In genomic region chr11:119012629-119013170, GRCh38 we compare ENCODE assay signal across 20 cellular contexts. TPM values are rescaled to one million over a fixed set of nuclear protein-coding genes. Genes with fewer than 3 reads are reported as not detected.
DNase-seq lines count a peak whose midpoint lies in the region; ATAC-seq, FAIRE-seq and TF ChIP-seq lines count a peak whose summit lies in the region.
"Had no signal": no experiment of that assay in that cellular context is flagged by ENCODE, and none has a peak within 500 bp of the region (broad histone marks: within the 10 kb centered on the region; RNA-seq: fewer than 3 reads in every experiment).

No MANE protein-coding gene starts in this region.

- BruUV-seq in MCF 10A (replicated peaks; lab: Mats Ljungman, UMichigan), result no TSS peak

- no peak for ATAC-seq in activated CD8-positive, alpha-beta memory T cell treated with anti-CD3 and anti-CD28 coated beads, Interleukin-2, amount 10 ng/mL, durations not matched to agents 7 days and 5 days
- no peak for ATAC-seq in activated CD8-positive, alpha-beta T cell treated with anti-CD3 and anti-CD28 coated beads for 36 hours
- ATAC-seq: body of pancreas had no signal

- H3K4me3 ChIP-seq in osteoblast (ENCODE audit: insufficient read depth, low read length) (no peak overlapping the region), transverse colon (no peak overlapping the region)
- H3K4me3 ChIP-seq: body of pancreas, coronary artery, Peyer's patch, stomach had no signal

- no peak overlapping the region for H3K4me3 Mint-ChIP-seq in activated CD8-positive, alpha-beta memory T cell treated with anti-CD3 and anti-CD28 coated beads, Interleukin-2, amount 10 ng/mL, durations not matched to agents 7 days and 5 days
- H3K4me3 Mint-ChIP-seq in activated CD8-positive, alpha-beta T cell treated with anti-CD3 and anti-CD28 coated beads for 36 hours, result no peak overlapping the region
- no peak overlapping the region for H3K4me3 Mint-ChIP-seq in MCF 10A (ENCODE audit: unreplicated experiment)

- H3K36me3 ChIP-seq in osteoblast (ENCODE audit: insufficient read depth, low read length) (peaks cover 50% of the 10 kb centered on the region), transverse colon (peaks cover 0 to 57% (median 16%) of the 10 kb centered on the region in 4 donors)

- no peak for TF ChIP-seq CTCF in activated CD8-positive, alpha-beta T cell treated with anti-CD3 and anti-CD28 coated beads for 36 hours (IDR thresholded peaks at IDR 0.05)
- TF ChIP-seq CTCF in osteoblast (IDR thresholded peaks at IDR 0.05; ENCODE audit: extremely low read depth, low read depth, low read length), result no peak
- TF ChIP-seq CTCF in MCF 10A (IDR thresholded peaks at IDR 0.05; ENCODE audit: unreplicated experiment), result no peak
- no peak for TF ChIP-seq CTCF in transverse colon (IDR thresholded peaks at IDR 0.05)

- peak overlapping the region; percentile 53 for H3K27ac Mint-ChIP-seq in activated CD8-positive, alpha-beta memory T cell treated with anti-CD3 and anti-CD28 coated beads, Interleukin-2, amount 10 ng/mL, durations not matched to agents 7 days and 5 days
- peak overlapping the region; percentile 72 for H3K27ac Mint-ChIP-seq in activated CD8-positive, alpha-beta T cell treated with anti-CD3 and anti-CD28 coated beads for 36 hours
- no peak overlapping the region for H3K27ac Mint-ChIP-seq in MCF 10A (ENCODE audit: low read depth, unreplicated experiment)

- TF ChIP-seq EP300 in transverse colon (IDR thresholded peaks at IDR 0.05; ENCODE audit: low read depth), result no peak

- no peaks in the 10 kb centered on the region for H3K27me3 ChIP-seq in osteoblast (ENCODE audit: insufficient read depth, low read length)
- H3K27me3 ChIP-seq in transverse colon, result no peaks in the 10 kb centered on the region
- H3K27me3 ChIP-seq: body of pancreas, Peyer's patch, stomach had no signal

- TF ChIP-seq POLR2A in GM12891 (IDR thresholded peaks at IDR 0.05; ENCODE audit: low read depth, low read length), result no peak; the same call in none of the 2 replicates
- TF ChIP-seq POLR2A in transverse colon (IDR thresholded peaks at IDR 0.05), result no peak
- TF ChIP-seq POLR2A in GM12892 (IDR thresholded peaks at IDR 0.05; ENCODE audit: low read depth, low read length), result no peak

- no peaks in the 10 kb centered on the region for H3K27me3 Mint-ChIP-seq in activated CD8-positive, alpha-beta memory T cell treated with anti-CD3 and anti-CD28 coated beads, Interleukin-2, amount 10 ng/mL, durations not matched to agents 7 days and 5 days
- H3K27me3 Mint-ChIP-seq in activated CD8-positive, alpha-beta T cell treated with anti-CD3 and anti-CD28 coated beads for 36 hours, result no peaks in the 10 kb centered on the region
- H3K27me3 Mint-ChIP-seq in MCF 10A (ENCODE audit: insufficient read depth, unreplicated experiment), result no peaks in the 10 kb centered on the region

- no peak for DNase-seq in activated CD8-positive, alpha-beta memory T cell treated with anti-CD3 and anti-CD28 coated beads, Interleukin-2, amount 10 ng/mL, durations not matched to agents 7 days and 5 days
- DNase-seq in activated CD8-positive, alpha-beta memory T cell treated with anti-CD3 and anti-CD28 coated beads for 24 hours, result no peak
- DNase-seq in GM12891 (ENCODE audit: insufficient read length, low spot score) (no peak), osteoblast (ENCODE audit: insufficient read length, low spot score, missing footprints) (peak; percentile 79), MCF 10A (ENCODE audit: unreplicated experiment) (no peak), transverse colon (no peak), GM12892 (ENCODE audit: insufficient read length) (no peak)
- no peak for DNase-seq in activated CD8-positive, alpha-beta T cell treated with anti-CD3 and anti-CD28 coated beads for 36 hours
- DNase-seq: body of pancreas; IMR-90; NCI-H1092; NCI-H69; Peyer's patch; stimulated activated CD4-positive, alpha-beta T cell treated with anti-CD3 and anti-CD28 coated beads, Interleukin-15, amount 100 ng/mL, for 24 hours; stomach had no signal

- H3K4me1 ChIP-seq in osteoblast (ENCODE audit: insufficient read depth, low read length) (peaks cover 13% of the 10 kb centered on the region), transverse colon (peaks cover 8 to 22% (median 19%) of the 10 kb centered on the region in 4 donors)

- CTCF ChIA-PET in activated CD8-positive, alpha-beta memory T cell treated with anti-CD3 and anti-CD28 coated beads, Interleukin-2, amount 10 ng/mL, durations not matched to agents 7 days and 5 days (lab: Charles Lee), result no interaction called here
- CTCF ChIA-PET in activated CD8-positive, alpha-beta T cell treated with anti-CD3 and anti-CD28 coated beads for 36 hours (lab: Charles Lee), result interaction anchor here (0.8 to 0.9 kb wide), 2 partner anchors 83 to 100 kb away, joined by 3 read pairs; no protein-coding TSS in a partner anchor
- CTCF ChIA-PET in MCF 10A (lab: Yijun Ruan, JAX), result interaction anchor here (0.6 to 1.7 kb wide), 3 partner anchors 9 to 354 kb away, joined by 3 to 6 read pairs (median 4); no protein-coding TSS in a partner anchor

- no peak for FAIRE-seq in GM12891 (lab: Jason Lieb, UNC)
- FAIRE-seq in GM12892 (lab: Jason Lieb, UNC), result no peak
- FAIRE-seq: endothelial cell of umbilical vein had no signal

- H3K4me2 ChIP-seq in osteoblast (ENCODE audit: insufficient read depth, low read length), result no peak overlapping the region

- WGBS in transverse colon (ENCODE audit: low coverage in 1 of 2), 2 donors, result 81 to 88% methylated on average over 3 of the region's 3 CpGs

- no peaks in the 10 kb centered on the region for H4K20me1 ChIP-seq in osteoblast (ENCODE audit: insufficient read depth, low read length)

- H3K9me3 ChIP-seq in osteoblast (ENCODE audit: low read depth, low read length) (no peaks in the 10 kb centered on the region), transverse colon (no peaks in the 10 kb centered on the region)
- H3K9me3 ChIP-seq: body of pancreas, Peyer's patch, stomach had no signal

- H3K4me1 Mint-ChIP-seq in activated CD8-positive, alpha-beta memory T cell treated with anti-CD3 and anti-CD28 coated beads, Interleukin-2, amount 10 ng/mL, durations not matched to agents 7 days and 5 days, result peaks cover 38% of the 10 kb centered on the region
- peaks cover 31% of the 10 kb centered on the region for H3K4me1 Mint-ChIP-seq in activated CD8-positive, alpha-beta T cell treated with anti-CD3 and anti-CD28 coated beads for 36 hours (ENCODE audit: low read depth)
- peaks cover 16% of the 10 kb centered on the region for H3K4me1 Mint-ChIP-seq in MCF 10A (ENCODE audit: insufficient read depth, unreplicated experiment)

- H3K36me3 Mint-ChIP-seq in activated CD8-positive, alpha-beta memory T cell treated with anti-CD3 and anti-CD28 coated beads, Interleukin-2, amount 10 ng/mL, durations not matched to agents 7 days and 5 days, result peaks cover 50% of the 10 kb centered on the region
- peaks cover 57% of the 10 kb centered on the region for H3K36me3 Mint-ChIP-seq in activated CD8-positive, alpha-beta T cell treated with anti-CD3 and anti-CD28 coated beads for 36 hours (ENCODE audit: low read depth)
- H3K36me3 Mint-ChIP-seq in MCF 10A (ENCODE audit: insufficient read depth, unreplicated experiment), result peaks cover 84% of the 10 kb centered on the region

- H3K27ac ChIP-seq in osteoblast (ENCODE audit: low read depth, low read length) (no peak overlapping the region), transverse colon (no peak overlapping the region)
- H3K27ac ChIP-seq: body of pancreas, coronary artery, Peyer's patch, stomach had no signal

- intact Hi-C loops in activated CD8-positive, alpha-beta T cell treated with anti-CD3 and anti-CD28 coated beads for 36 hours (cut with micrococcal nuclease), result no loop called here
- intact Hi-C loops in MCF 10A (cut with micrococcal nuclease), result no loop called here
- intact Hi-C loops in transverse colon (cut with DNase I; ENCODE audit: low total_unique reads), result no loop called here

- no peaks in the 10 kb centered on the region for H3K9me3 Mint-ChIP-seq in activated CD8-positive, alpha-beta memory T cell treated with anti-CD3 and anti-CD28 coated beads, Interleukin-2, amount 10 ng/mL, durations not matched to agents 7 days and 5 days (ENCODE audit: low read depth)
- H3K9me3 Mint-ChIP-seq in activated CD8-positive, alpha-beta T cell treated with anti-CD3 and anti-CD28 coated beads for 36 hours, result peaks cover 1% of the 10 kb centered on the region
- H3K9me3 Mint-ChIP-seq in MCF 10A (ENCODE audit: unreplicated experiment), result no peaks in the 10 kb centered on the region

- POLR2A ChIA-PET in activated CD8-positive, alpha-beta T cell treated with anti-CD3 and anti-CD28 coated beads for 36 hours (lab: Charles Lee), result interaction anchor here (0.8 to 8.6 kb wide), 5 partner anchors 10 to 320 kb away, joined by 3 to 106 read pairs (median 4); partner anchors contain the start of genes CENATAC and SLC37A4
- POLR2A ChIA-PET in MCF 10A (lab: Yijun Ruan, JAX), result interaction anchor here (0.7 to 15.1 kb wide), 3 partner anchors 12 to 90 kb away, joined by 3 to 286 read pairs (median 3); partner anchors contain the start of genes CENATAC and SLC37A4

- peaks cover 23% of the 10 kb centered on the region for H3K79me2 ChIP-seq in osteoblast (ENCODE audit: insufficient read depth, low read length)

- H2AFZ ChIP-seq in osteoblast (ENCODE audit: low read length), result no peak overlapping the region

- in situ Hi-C loops in transverse colon (cut with MboI; ENCODE audit: low pct_ligation_motif_present in 1 of 4, low pct_unique_long_range_greater_than_20kb in 1 of 4, low sequenced_read_pairs in 3 of 4), result no loop called here

RNA-seq across cellular contexts. Expression of gene RPS25, which starts 5.4 kb away (rescaled TPM):
- 1,000 to 10,000 TPM in 1 of 2 experiments, 100 to 1,000 TPM in 1; 945 to 1,070 TPM for total RNA-seq in activated CD8-positive, alpha-beta memory T cell treated with anti-CD3 and anti-CD28 coated beads, Interleukin-2, amount 10 ng/mL, durations not matched to agents 7 days and 5 days
- polyA plus RNA-seq in GM12891 (2012; ENCODE audit: low read depth, missing spikeins), result 4,068 TPM
- total RNA-seq in activated CD8-positive, alpha-beta T cell treated with anti-CD3 and anti-CD28 coated beads for 36 hours, result 1,000 to 10,000 TPM; 1,901 to 1,911 TPM
- 1,078 and 1,259 TPM in 2 replicates for total RNA-seq in osteoblast
- total RNA-seq in MCF 10A (2022), result 1,252 and 1,255 TPM in 2 replicates
- 1,000 to 10,000 TPM in 1 of 4 donors, 100 to 1,000 TPM in 3; 220 to 1,105 (median 540) TPM for total RNA-seq in transverse colon
- polyA plus RNA-seq in GM12892 (2012; ENCODE audit: missing spikeins), result 4,000 TPM

RNA-seq across cellular contexts. Expression of gene TRAPPC4, which starts 5.9 kb away (rescaled TPM):
- 10 to 100 TPM; 73.9 to 91.5 TPM for total RNA-seq in activated CD8-positive, alpha-beta memory T cell treated with anti-CD3 and anti-CD28 coated beads, Interleukin-2, amount 10 ng/mL, durations not matched to agents 7 days and 5 days
- polyA plus RNA-seq in GM12891 (2012; ENCODE audit: low read depth, missing spikeins), result 69.5 TPM
- total RNA-seq in activated CD8-positive, alpha-beta T cell treated with anti-CD3 and anti-CD28 coated beads for 36 hours, result 10 to 100 TPM; 69.5 to 71.4 TPM
- total RNA-seq in osteoblast (42.3 and 48.0 TPM in 2 replicates), MCF 10A (2022) (78.6 and 96.5 TPM in 2 replicates), transverse colon (100 to 1,000 TPM in 1 of 4 donors, 10 to 100 TPM in 3; 37.4 to 105 (median 74.8) TPM)
- 55.2 TPM for polyA plus RNA-seq in GM12892 (2012; ENCODE audit: missing spikeins)

RNA-seq across cellular contexts. Expression of gene CENATAC, which starts 14.8 kb away (rescaled TPM):
- 10 to 100 TPM; 43.4 to 47.1 TPM for total RNA-seq in activated CD8-positive, alpha-beta memory T cell treated with anti-CD3 and anti-CD28 coated beads, Interleukin-2, amount 10 ng/mL, durations not matched to agents 7 days and 5 days
- 7.1 TPM for polyA plus RNA-seq in GM12891 (2012; ENCODE audit: low read depth, missing spikeins)
- 10 to 100 TPM; 22.0 to 24.1 TPM for total RNA-seq in activated CD8-positive, alpha-beta T cell treated with anti-CD3 and anti-CD28 coated beads for 36 hours
- 37.6 and 37.7 TPM in 2 replicates for total RNA-seq in osteoblast
- 48.0 and 49.0 TPM in 2 replicates for total RNA-seq in MCF 10A (2022)
- total RNA-seq in transverse colon, result 10 to 100 TPM; 46.1 to 94.3 (median 82.2) TPM
- polyA plus RNA-seq in GM12892 (2012; ENCODE audit: missing spikeins), result 22.1 TPM

RNA-seq across cellular contexts. Expression of gene SLC37A4, which starts 18.0 kb away (rescaled TPM):
- total RNA-seq in activated CD8-positive, alpha-beta memory T cell treated with anti-CD3 and anti-CD28 coated beads, Interleukin-2, amount 10 ng/mL, durations not matched to agents 7 days and 5 days, result 10 to 100 TPM; 26.0 to 26.5 TPM
- 14.7 TPM for polyA plus RNA-seq in GM12891 (2012; ENCODE audit: low read depth, missing spikeins)
- 10 to 100 TPM; 32.4 to 35.2 TPM for total RNA-seq in activated CD8-positive, alpha-beta T cell treated with anti-CD3 and anti-CD28 coated beads for 36 hours
- total RNA-seq in osteoblast (13.0 and 14.8 TPM in 2 replicates), MCF 10A (2022) (6.8 and 10.0 TPM in 2 replicates), transverse colon (10 to 100 TPM; 34.0 to 88.3 (median 81.2) TPM)
- 32.5 TPM for polyA plus RNA-seq in GM12892 (2012; ENCODE audit: missing spikeins)

RNA-seq across cellular contexts. Expression of gene FOXR1, which starts 41.1 kb away (rescaled TPM):
- total RNA-seq in activated CD8-positive, alpha-beta memory T cell treated with anti-CD3 and anti-CD28 coated beads, Interleukin-2, amount 10 ng/mL, durations not matched to agents 7 days and 5 days, result not detected
- polyA plus RNA-seq in GM12891 (2012; ENCODE audit: low read depth, missing spikeins), result not detected
- not detected for total RNA-seq in activated CD8-positive, alpha-beta T cell treated with anti-CD3 and anti-CD28 coated beads for 36 hours
- total RNA-seq in osteoblast (not detected in 2 replicates), MCF 10A (2022) (not detected in 2 replicates), transverse colon (not detected)
- polyA plus RNA-seq in GM12892 (2012; ENCODE audit: missing spikeins), result not detected
- total RNA-seq: body of pancreas, endothelial cell of umbilical vein, fibroblast of villous mesenchyme, IMR-90, mesenteric fat pad, Peyer's patch, stomach, urinary bladder had no signal
- polyA plus RNA-seq: endothelial cell of umbilical vein, IMR-90, stomach, urinary bladder had no signal
